2 cellular contexts compared by ENCODE assay signal in genomic region chrX:65635824-65636223, GRCh38.
TF ChIP-seq lines count a peak whose summit lies in the region.

No MANE protein-coding gene starts in this region.

TF ChIP-seq in A549, 52 proteins besides CTCF, POLR2A, EP300 and RAD21 (continued from another document):
- TF ChIP-seq BHLHE40 (IDR thresholded peaks at IDR 0.05; ENCODE audit: low read depth, low read length), result no peak
- no peak for TF ChIP-seq HOXB13 (CRISPR knock-in tag; IDR thresholded peaks at IDR 0.05; ENCODE audit: low read depth)
- TF ChIP-seq CEBPB (IDR thresholded peaks at IDR 0.05), result no peak
- no peak for TF ChIP-seq ZNF302 (CRISPR knock-in tag; IDR thresholded peaks at IDR 0.05)
- TF ChIP-seq CHD4 (IDR thresholded peaks at IDR 0.05; ENCODE audit: borderline replicate concordance), result no peak
- TF ChIP-seq ZFP36 (IDR thresholded peaks at IDR 0.05; ENCODE audit: borderline replicate concordance, partially characterized antibody), result no peak
- no peak for TF ChIP-seq FOSB (CRISPR knock-in tag; IDR thresholded peaks at IDR 0.05)
- TF ChIP-seq, protein P1, sequence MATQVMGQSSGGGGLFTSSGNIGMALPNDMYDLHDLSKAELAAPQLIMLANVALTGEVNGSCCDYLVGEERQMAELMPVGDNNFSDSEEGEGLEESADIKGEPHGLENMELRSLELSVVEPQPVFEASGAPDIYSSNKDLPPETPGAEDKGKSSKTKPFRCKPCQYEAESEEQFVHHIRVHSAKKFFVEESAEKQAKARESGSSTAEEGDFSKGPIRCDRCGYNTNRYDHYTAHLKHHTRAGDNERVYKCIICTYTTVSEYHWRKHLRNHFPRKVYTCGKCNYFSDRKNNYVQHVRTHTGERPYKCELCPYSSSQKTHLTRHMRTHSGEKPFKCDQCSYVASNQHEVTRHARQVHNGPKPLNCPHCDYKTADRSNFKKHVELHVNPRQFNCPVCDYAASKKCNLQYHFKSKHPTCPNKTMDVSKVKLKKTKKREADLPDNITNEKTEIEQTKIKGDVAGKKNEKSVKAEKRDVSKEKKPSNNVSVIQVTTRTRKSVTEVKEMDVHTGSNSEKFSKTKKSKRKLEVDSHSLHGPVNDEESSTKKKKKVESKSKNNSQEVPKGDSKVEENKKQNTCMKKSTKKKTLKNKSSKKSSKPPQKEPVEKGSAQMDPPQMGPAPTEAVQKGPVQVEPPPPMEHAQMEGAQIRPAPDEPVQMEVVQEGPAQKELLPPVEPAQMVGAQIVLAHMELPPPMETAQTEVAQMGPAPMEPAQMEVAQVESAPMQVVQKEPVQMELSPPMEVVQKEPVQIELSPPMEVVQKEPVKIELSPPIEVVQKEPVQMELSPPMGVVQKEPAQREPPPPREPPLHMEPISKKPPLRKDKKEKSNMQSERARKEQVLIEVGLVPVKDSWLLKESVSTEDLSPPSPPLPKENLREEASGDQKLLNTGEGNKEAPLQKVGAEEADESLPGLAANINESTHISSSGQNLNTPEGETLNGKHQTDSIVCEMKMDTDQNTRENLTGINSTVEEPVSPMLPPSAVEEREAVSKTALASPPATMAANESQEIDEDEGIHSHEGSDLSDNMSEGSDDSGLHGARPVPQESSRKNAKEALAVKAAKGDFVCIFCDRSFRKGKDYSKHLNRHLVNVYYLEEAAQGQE (IDR thresholded peaks at IDR 0.05), result no peak
- no peak for TF ChIP-seq EHMT2 (IDR thresholded peaks at IDR 0.05; ENCODE audit: low read depth)
- no peak for TF ChIP-seq HOXA7 (CRISPR knock-in tag; IDR thresholded peaks at IDR 0.05)

TF ChIP-seq in K562, 482 proteins besides CTCF, POLR2A, EP300 and RAD21 (continued from another document):
- TF ChIP-seq, protein P2, sequence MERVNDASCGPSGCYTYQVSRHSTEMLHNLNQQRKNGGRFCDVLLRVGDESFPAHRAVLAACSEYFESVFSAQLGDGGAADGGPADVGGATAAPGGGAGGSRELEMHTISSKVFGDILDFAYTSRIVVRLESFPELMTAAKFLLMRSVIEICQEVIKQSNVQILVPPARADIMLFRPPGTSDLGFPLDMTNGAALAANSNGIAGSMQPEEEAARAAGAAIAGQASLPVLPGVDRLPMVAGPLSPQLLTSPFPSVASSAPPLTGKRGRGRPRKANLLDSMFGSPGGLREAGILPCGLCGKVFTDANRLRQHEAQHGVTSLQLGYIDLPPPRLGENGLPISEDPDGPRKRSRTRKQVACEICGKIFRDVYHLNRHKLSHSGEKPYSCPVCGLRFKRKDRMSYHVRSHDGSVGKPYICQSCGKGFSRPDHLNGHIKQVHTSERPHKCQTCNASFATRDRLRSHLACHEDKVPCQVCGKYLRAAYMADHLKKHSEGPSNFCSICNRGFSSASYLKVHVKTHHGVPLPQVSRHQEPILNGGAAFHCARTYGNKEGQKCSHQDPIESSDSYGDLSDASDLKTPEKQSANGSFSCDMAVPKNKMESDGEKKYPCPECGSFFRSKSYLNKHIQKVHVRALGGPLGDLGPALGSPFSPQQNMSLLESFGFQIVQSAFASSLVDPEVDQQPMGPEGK (CRISPR knock-in tag; IDR thresholded peaks at IDR 0.05; ENCODE audit: borderline replicate concordance), result no peak
- TF ChIP-seq RBFOX2 (IDR thresholded peaks at IDR 0.05; ENCODE audit: low read depth, low read length) (no peak), GATA2 (CRISPR knock-in tag; IDR thresholded peaks at IDR 0.05) (no peak), AFF4 (CRISPR knock-in tag; IDR thresholded peaks at IDR 0.05) (no peak), ZNF75A (CRISPR knock-in tag; IDR thresholded peaks at IDR 0.05) (no peak), MED1 (CRISPR knock-in tag; IDR thresholded peaks at IDR 0.05; ENCODE audit: borderline replicate concordance) (no peak), TRIM25 (IDR thresholded peaks at IDR 0.05; ENCODE audit: borderline replicate concordance) (no peak), PHF20 (IDR thresholded peaks at IDR 0.05; ENCODE audit: partially characterized antibody) (no peak), RAD51 (IDR thresholded peaks at IDR 0.05; ENCODE audit: borderline replicate concordance, low read depth) (no peak), ZNF449 (CRISPR knock-in tag; IDR thresholded peaks at IDR 0.05) (no peak), ZNF232 (CRISPR knock-in tag; IDR thresholded peaks at IDR 0.05) (no peak), ZNF695 (CRISPR knock-in tag; IDR thresholded peaks at IDR 0.05) (no peak), SRSF3 (IDR thresholded peaks at IDR 0.05; ENCODE audit: insufficient read depth, low read length) (no peak), TFAM (CRISPR knock-in tag; conservative IDR thresholded peaks at IDR 0.05) (no peak), XRCC4 (IDR thresholded peaks at IDR 0.05; ENCODE audit: extremely low read depth, insufficient read depth, insufficient read length) (no peak)
